ENCODE assay signal across 24 cellular contexts in genomic region chr2:71292159-71292558, GRCh38.
"Had no signal": no experiment of that assay in that cellular context is flagged by ENCODE, and none has a peak within 500 bp of the region (broad histone marks: within the 10 kb centered on the region; RNA-seq: fewer than 3 reads in every experiment).

No MANE protein-coding gene starts in this region.

- H3K27ac ChIP-seq: epithelial cell of prostate, left ventricle myocardium inferior, lower lobe of right lung, neutrophil, parathyroid adenoma, prostate gland, sigmoid colon, stomach, transverse colon, upper lobe of right lung, vagina had no signal

- H2AFZ ChIP-seq: parathyroid adenoma had no signal

- H3K36me3 ChIP-seq: gastrocnemius medialis, left ventricle myocardium inferior, lower lobe of right lung, neutrophil, prostate gland, sigmoid colon, stomach, transverse colon, upper lobe of right lung, vagina had no signal

- H3K9ac ChIP-seq: parathyroid adenoma had no signal

- ATAC-seq: esophagus mucosa; left colon; lower lobe of right lung; natural killer cell treated with Interleukin-12 subunit alpha and Interleukin-12 subunit beta and Interleukin-15 and Interleukin-18, amount 100 ng/mL, for 72 hours; right cardiac atrium; stimulated activated effector memory CD8-positive, alpha-beta T cell treated with anti-CD3 and anti-CD28 coated beads, Interleukin-12 subunit alpha, Interleukin-12 subunit beta, amount 100 ng/mL, for 72 hours; upper lobe of right lung had no signal

- H3K4me1 ChIP-seq: lower lobe of right lung, parathyroid adenoma, prostate gland, sigmoid colon, stomach, transverse colon, upper lobe of right lung, vagina had no signal

- DNase-seq: cerebellar nuclear complex; effector CD8-positive, alpha-beta T cell; endodermal cell; gastrocnemius medialis; left colon; left ventricle myocardium inferior; lower lobe of right lung; naive B cell; right cardiac atrium; sigmoid colon; stimulated activated CD4-positive, alpha-beta T cell treated with anti-CD3 and anti-CD28 coated beads, Interleukin-2, amount 100 ng/mL, for 24 hours; stimulated activated CD4-positive, alpha-beta T cell treated with anti-CD3 and anti-CD28 coated beads, Interleukin-4, amount 100 ng/mL, for 24 hours; stimulated activated naive CD4-positive, alpha-beta T cell treated with Interleukin-2 at 50 U/mL for 16 hours; stomach; transverse colon; upper lobe of right lung had no signal

- H3K9me3 ChIP-seq: gastrocnemius medialis, left ventricle myocardium inferior, lower lobe of right lung, neutrophil, prostate gland, sigmoid colon, stomach, transverse colon, upper lobe of right lung, vagina had no signal

- H3K27me3 ChIP-seq: gastrocnemius medialis, neutrophil, sigmoid colon, stomach, transverse colon, vagina had no signal

- H3K79me2 ChIP-seq: parathyroid adenoma had no signal

- H3K4me3 ChIP-seq: gastrocnemius medialis, left ventricle myocardium inferior, lower lobe of right lung, prostate gland, sigmoid colon, stomach, transverse colon, upper lobe of right lung, vagina had no signal
